Comparison of ENCODE assay signal across 32 cellular contexts in genomic region chr17:48746916-48747444, GRCh38. TPM values are rescaled to one million over a fixed set of nuclear protein-coding genes. Genes with fewer than 3 reads are reported as not detected.
DNase-seq lines count a peak whose midpoint lies in the region; ATAC-seq and TF ChIP-seq lines count a peak whose summit lies in the region.
"Had no signal": no experiment of that assay in that cellular context is flagged by ENCODE, and none has a peak within 500 bp of the region (broad histone marks: within the 10 kb centered on the region; RNA-seq: fewer than 3 reads in every experiment).

No MANE protein-coding gene starts in this region.

- peak overlapping the region; percentile 40 for H3K27ac Mint-ChIP-seq in activated T-cell treated with anti-CD3 and anti-CD28 coated beads, Interleukin-2, amount 50 U/mL, for 72 hours
- H3K27ac Mint-ChIP-seq in T-helper 17 cell (peak overlapping the region; percentile 29), mesothelial cell of epicardium (peak overlapping the region; percentile 83)
- no peak overlapping the region for H3K27ac Mint-ChIP-seq in stimulated activated naive B cell treated with anti-CD40 and anti-IgM and Interleukin-4, amounts not matched to agents 10 μg/mL and 1 μg/mL and 100 μg/mL, for 72 hours
- H3K27ac Mint-ChIP-seq: natural killer cell treated with Interleukin-12 subunit alpha and Interleukin-12 subunit beta and Interleukin-15 and Interleukin-18, amount 100 ng/mL, for 72 hours; stimulated activated memory B cell treated with anti-CD40 and anti-IgM and Interleukin-4, amounts not matched to agents 10 μg/mL and 1 μg/mL and 100 μg/mL, for 72 hours had no signal

- no peaks in the 10 kb centered on the region for H3K9me3 Mint-ChIP-seq in activated T-cell treated with anti-CD3 and anti-CD28 coated beads, Interleukin-2, amount 50 U/mL, for 72 hours
- H3K9me3 Mint-ChIP-seq in mesothelial cell of epicardium = no peaks in the 10 kb centered on the region
- peaks cover 0 to 2% of the 10 kb centered on the region in 2 donors for H3K9me3 Mint-ChIP-seq in stimulated activated naive B cell treated with anti-CD40 and anti-IgM and Interleukin-4, amounts not matched to agents 10 μg/mL and 1 μg/mL and 100 μg/mL, for 72 hours
- H3K9me3 Mint-ChIP-seq: natural killer cell treated with Interleukin-12 subunit alpha and Interleukin-12 subunit beta and Interleukin-15 and Interleukin-18, amount 100 ng/mL, for 72 hours; stimulated activated memory B cell treated with anti-CD40 and anti-IgM and Interleukin-4, amounts not matched to agents 10 μg/mL and 1 μg/mL and 100 μg/mL, for 72 hours had no signal

- TF ChIP-seq CTCF in mesothelial cell of epicardium (IDR thresholded peaks at IDR 0.05; ENCODE audit: unreplicated experiment) = no peak

- H3K4me1 Mint-ChIP-seq in activated T-cell treated with anti-CD3 and anti-CD28 coated beads, Interleukin-2, amount 50 U/mL, for 72 hours (ENCODE audit: low read depth) = no peaks in the 10 kb centered on the region
- H3K4me1 Mint-ChIP-seq in T-helper 17 cell = peaks cover 15% of the 10 kb centered on the region
- H3K4me1 Mint-ChIP-seq in mesothelial cell of epicardium = peaks cover 38% of the 10 kb centered on the region
- H3K4me1 Mint-ChIP-seq in stimulated activated naive B cell treated with anti-CD40 and anti-IgM and Interleukin-4, amounts not matched to agents 10 μg/mL and 1 μg/mL and 100 μg/mL, for 72 hours = peaks cover 9 to 20% of the 10 kb centered on the region in 2 donors

- H3K9me3 ChIP-seq in T-helper 17 cell (ENCODE audit: control insufficient read depth, low read length, poor library complexity, severe bottlenecking) = no peaks in the 10 kb centered on the region
- H3K9me3 ChIP-seq: body of pancreas, pancreas, uterus had no signal

- ATAC-seq in activated T-cell treated with anti-CD3 and anti-CD28 coated beads, Interleukin-2, amount 50 U/mL, for 72 hours (replicated peaks in 1 of 2) = no peak
- ATAC-seq in T-helper 17 cell (no peak), esophagus mucosa (no peak)
- ATAC-seq in stimulated activated naive B cell treated with anti-CD40 and anti-IgM and Interleukin-4, amounts not matched to agents 10 μg/mL and 1 μg/mL and 100 μg/mL, for 72 hours (replicated peaks) = no peak
- ATAC-seq: body of pancreas; left ventricle myocardium superior; pancreas; stimulated activated memory B cell treated with anti-CD40 and anti-IgM and Interleukin-4, amounts not matched to agents 10 μg/mL and 1 μg/mL and 100 μg/mL, for 72 hours had no signal

- peaks cover 95% of the 10 kb centered on the region for H3K27me3 Mint-ChIP-seq in activated T-cell treated with anti-CD3 and anti-CD28 coated beads, Interleukin-2, amount 50 U/mL, for 72 hours (ENCODE audit: low read depth)
- H3K27me3 Mint-ChIP-seq in T-helper 17 cell (peaks cover 84% of the 10 kb centered on the region), mesothelial cell of epicardium (ENCODE audit: low read depth) (peaks cover 96% of the 10 kb centered on the region)
- peaks cover 67 to 88% of the 10 kb centered on the region in 2 donors for H3K27me3 Mint-ChIP-seq in stimulated activated naive B cell treated with anti-CD40 and anti-IgM and Interleukin-4, amounts not matched to agents 10 μg/mL and 1 μg/mL and 100 μg/mL, for 72 hours

- H3K4me3 Mint-ChIP-seq in activated T-cell treated with anti-CD3 and anti-CD28 coated beads, Interleukin-2, amount 50 U/mL, for 72 hours = no peak overlapping the region
- H3K4me3 Mint-ChIP-seq in T-helper 17 cell (no peak overlapping the region), mesothelial cell of epicardium (peak overlapping the region; percentile 19)
- peak overlapping the region; percentile 9 to 18 for H3K4me3 Mint-ChIP-seq in stimulated activated naive B cell treated with anti-CD40 and anti-IgM and Interleukin-4, amounts not matched to agents 10 μg/mL and 1 μg/mL and 100 μg/mL, for 72 hours
- H3K4me3 Mint-ChIP-seq: natural killer cell treated with Interleukin-12 subunit alpha and Interleukin-12 subunit beta and Interleukin-15 and Interleukin-18, amount 100 ng/mL, for 72 hours; stimulated activated memory B cell treated with anti-CD40 and anti-IgM and Interleukin-4, amounts not matched to agents 10 μg/mL and 1 μg/mL and 100 μg/mL, for 72 hours had no signal

- no peak for DNase-seq in activated T-cell treated with anti-CD3 and anti-CD28 coated beads, Interleukin-2, amount 50 U/mL, for 72 hours
- DNase-seq in activated T-cell treated with anti-CD3 and anti-CD28 coated beads, Interleukin-2, amount 50 U/mL, for 1 hour = no peak
- DNase-seq in T-helper 17 cell (no peak), mesothelial cell of epicardium (ENCODE audit: low spot score in 2 of 2, unreplicated experiment in 2 of 2) (no peak), G401 (ENCODE audit: low spot score) (no peak), NCI-H1930 (lab: John Stamatoyannopoulos, UW) (no peak)
- DNase-seq in stimulated activated naive B cell treated with anti-CD40 and anti-IgM and Interleukin-4, amounts not matched to agents 10 μg/mL and 1 μg/mL and 100 μg/mL, for 72 hours = no peak
- DNase-seq: activated CD4-positive, alpha-beta T cell treated with anti-CD3 and anti-CD28 coated beads, Interleukin-2, amount 50 U/mL, for 1 hour; activated naive CD4-positive, alpha-beta T cell treated with Interleukin-2 at 50 U/mL for 16 hours; adrenal gland; body of pancreas; CD4-positive, alpha-beta memory T cell; DMS 273 treated with DMSO at 0.1 percent for 48 hours; EL; GOT3; IMR-90; left ventricle myocardium superior; NCI-H1417 treated with DMSO at 0.1 percent for 48 hours; NCI-H2081 treated with DMSO at 0.1 percent for 48 hours; NCI-H226; NCI-H82; pancreas; stimulated activated CD4-positive, alpha-beta T cell treated with anti-CD3 and anti-CD28 coated beads, Interleukin-12 subunit alpha, Interleukin-12 subunit beta, amount 100 ng/mL, for 4 hours; stimulated activated CD4-positive, alpha-beta T cell treated with anti-CD3 and anti-CD28 coated beads, Interleukin-4, amount 100 ng/mL, for 24 hours; uterus; WERI-Rb-1 had no signal

- peaks cover 2 to 3% of the 10 kb centered on the region in 2 donors for H3K36me3 Mint-ChIP-seq in activated T-cell treated with anti-CD3 and anti-CD28 coated beads, Interleukin-2, amount 50 U/mL, for 72 hours (ENCODE audit: insufficient read depth in 2 of 2)
- H3K36me3 Mint-ChIP-seq in T-helper 17 cell (ENCODE audit: low read depth) (peaks cover 5% of the 10 kb centered on the region), mesothelial cell of epicardium (no peaks in the 10 kb centered on the region)
- H3K36me3 Mint-ChIP-seq in stimulated activated naive B cell treated with anti-CD40 and anti-IgM and Interleukin-4, amounts not matched to agents 10 μg/mL and 1 μg/mL and 100 μg/mL, for 72 hours = no peaks in the 10 kb centered on the region
- H3K36me3 Mint-ChIP-seq: CD4-positive, alpha-beta memory T cell; natural killer cell treated with Interleukin-12 subunit alpha and Interleukin-12 subunit beta and Interleukin-15 and Interleukin-18, amount 100 ng/mL, for 72 hours; stimulated activated memory B cell treated with anti-CD40 and anti-IgM and Interleukin-4, amounts not matched to agents 10 μg/mL and 1 μg/mL and 100 μg/mL, for 72 hours had no signal

- in situ Hi-C loops in G401 (cut with HindIII; ENCODE audit: low sequenced_read_pairs) = no loop called here

RNA-seq across cellular contexts. Expression of gene HOXB13, which starts 18.4 kb away (rescaled TPM):
- not detected for total RNA-seq in activated T-cell treated with anti-CD3 and anti-CD28 coated beads, Interleukin-2, amount 50 U/mL, for 72 hours
- total RNA-seq in T-helper 17 cell (not detected), mesothelial cell of epicardium (26.4 to 26.9 TPM (median 26.8 TPM) in 3 replicates), esophagus mucosa (not detected)
- total RNA-seq in G401 (2014; rRNA removed; shearing (Covaris generic)) = 54.8 and 60.5 TPM in 2 replicates
- total RNA-seq: body of pancreas; CD4-positive, alpha-beta memory T cell; dermis microvascular lymphatic vessel endothelial cell; IMR-90; left ventricle myocardium superior; mononuclear cell; natural killer cell treated with Interleukin-12 subunit alpha and Interleukin-12 subunit beta and Interleukin-15 and Interleukin-18, amount 100 ng/mL, for 72 hours; temporal lobe; uterus had no signal

RNA-seq across cellular contexts. Expression of gene PRAC2, which starts 24.0 kb away (rescaled TPM):
- not detected for total RNA-seq in activated T-cell treated with anti-CD3 and anti-CD28 coated beads, Interleukin-2, amount 50 U/mL, for 72 hours
- total RNA-seq in T-helper 17 cell (not detected), mesothelial cell of epicardium (7.3 to 8.5 TPM (median 7.9 TPM) in 3 replicates), esophagus mucosa (not detected)
- 9.5 and 42.2 TPM in 2 replicates for total RNA-seq in G401 (2014; rRNA removed; shearing (Covaris generic))
- total RNA-seq: adrenal gland; body of pancreas; CD4-positive, alpha-beta memory T cell; dermis microvascular lymphatic vessel endothelial cell; IMR-90; left ventricle myocardium superior; mononuclear cell; natural killer cell treated with Interleukin-12 subunit alpha and Interleukin-12 subunit beta and Interleukin-15 and Interleukin-18, amount 100 ng/mL, for 72 hours; pancreas; temporal lobe; uterus had no signal

RNA-seq across cellular contexts. Expression of gene PRAC1, which starts 24.7 kb away (rescaled TPM):
- total RNA-seq in activated T-cell treated with anti-CD3 and anti-CD28 coated beads, Interleukin-2, amount 50 U/mL, for 72 hours = not detected
- not detected for total RNA-seq in T-helper 17 cell
- total RNA-seq in mesothelial cell of epicardium = 14.0 to 16.8 TPM (median 15.2 TPM) in 3 replicates
- 8.2 TPM in 1 of 2 replicates, not detected in the other for total RNA-seq in G401 (2014; rRNA removed; shearing (Covaris generic))
- not detected for total RNA-seq in esophagus mucosa
- total RNA-seq: adrenal gland; body of pancreas; CD4-positive, alpha-beta memory T cell; dermis microvascular lymphatic vessel endothelial cell; IMR-90; left ventricle myocardium superior; mononuclear cell; natural killer cell treated with Interleukin-12 subunit alpha and Interleukin-12 subunit beta and Interleukin-15 and Interleukin-18, amount 100 ng/mL, for 72 hours; pancreas; temporal lobe; uterus had no signal

Comparison
In these comparisons a context has a peak if more than half of its experiments do, and no peak if none do; other contexts are left out.
1. H3K4me3 Mint-ChIP-seq: peak in mesothelial cell of epicardium (single experiment) and stimulated activated naive B cell treated with anti-CD40 and anti-IgM and Interleukin-4, amounts not matched to agents 10 μg/mL and 1 μg/mL and 100 μg/mL, for 72 hours (2 of 2); none in activated T-cell treated with anti-CD3 and anti-CD28 coated beads, Interleukin-2, amount 50 U/mL, for 72 hours (0 of 2) and T-helper 17 cell (single experiment).
2. RNA of gene HOXB13, which starts 18.4 kb away (total RNA-seq): 54.8 to 60.5 TPM in G401 and 26.4 to 26.9 TPM in mesothelial cell of epicardium; not detected in activated T-cell treated with anti-CD3 and anti-CD28 coated beads, Interleukin-2, amount 50 U/mL, for 72 hours, not detected in T-helper 17 cell and not detected in esophagus mucosa (single experiment); every median in the first group is over 10 times any median in the second.